Comparison of ENCODE assay signal across 8 cellular contexts in the genomic region with DNA sequence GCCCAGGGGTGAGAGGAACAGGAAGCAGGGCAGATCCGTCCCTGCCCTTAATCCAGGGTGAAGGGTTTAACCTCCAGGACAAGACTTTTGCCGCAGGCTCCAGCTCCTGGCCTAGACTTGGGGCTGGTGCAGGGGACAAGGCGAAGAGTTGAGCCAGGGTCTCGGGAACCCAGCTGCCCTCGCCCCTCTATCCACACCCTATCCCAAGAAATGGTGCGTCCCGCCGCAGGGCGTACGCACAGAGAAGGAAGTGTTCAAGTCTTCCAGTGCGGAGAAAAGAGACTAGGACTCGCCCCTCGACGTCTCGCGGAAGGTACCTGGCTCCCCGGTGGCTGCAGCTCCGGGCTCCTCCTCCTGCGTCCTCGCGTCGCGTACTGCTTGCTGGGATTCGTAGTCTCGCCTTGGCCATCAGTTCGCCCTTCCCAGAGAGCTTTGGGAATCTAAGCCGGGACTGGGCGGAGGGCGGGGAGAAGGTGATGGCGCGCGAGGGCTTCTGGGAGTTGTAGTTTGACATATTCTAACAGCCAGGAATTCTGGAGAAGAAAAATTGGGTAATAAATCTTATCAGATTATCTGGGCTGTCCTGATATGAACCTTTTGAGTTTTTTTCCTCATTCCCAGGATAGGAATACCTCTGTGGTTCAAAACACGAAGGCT. TPM values are rescaled to one million over a fixed set of nuclear protein-coding genes. Genes with fewer than 3 reads are reported as not detected.
DNase-seq lines count a peak whose midpoint lies in the region; ATAC-seq, FAIRE-seq and TF ChIP-seq lines count a peak whose summit lies in the region.

A gene with protein sequence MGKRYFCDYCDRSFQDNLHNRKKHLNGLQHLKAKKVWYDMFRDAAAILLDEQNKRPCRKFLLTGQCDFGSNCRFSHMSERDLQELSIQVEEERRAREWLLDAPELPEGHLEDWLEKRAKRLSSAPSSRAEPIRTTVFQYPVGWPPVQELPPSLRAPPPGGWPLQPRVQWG (minus strand): TSS at position 376 of the 657 bp plus-strand sequence. CDS start 18,463 bp downstream, outside the sequence.

- intact Hi-C loops in natural killer cell (cut with micrococcal nuclease): loop anchor here (10.0 kb wide), 1 partner anchor 162 kb away; the partner anchor contains the start of gene NF2

- H3K4me1 Mint-ChIP-seq in natural killer cell: peaks cover 34 to 37% of the 10 kb centered on the region in 2 donors

- peak; percentile 90 to 95 (median 93) for ATAC-seq in natural killer cell

- H3K27me3 Mint-ChIP-seq in natural killer cell (ENCODE audit: low read depth in 2 of 2): no peaks in the 10 kb centered on the region

- peak; percentile 65 for TF ChIP-seq POLR2A in H54 (IDR thresholded peaks at IDR 0.05; ENCODE audit: low read depth, low read length)

- DNase-seq in EH (ENCODE audit: low read depth) (peak; percentile 98), H54 (ENCODE audit: insufficient read length, low spot score) (peak; percentile 91), M059J (ENCODE audit: low read depth) (peak; percentile 96), SHP77 (lab: John Stamatoyannopoulos, UW) (peak; percentile 91 to 97), fibroblast of peridontal ligament (ENCODE audit: extremely low read depth) (peak; percentile 95), natural killer cell (peak; percentile 73)
- DNase-seq in activated effector memory CD4-positive, alpha-beta T cell treated with Interleukin-2 at 50 U/mL for 16 hours: peak; percentile 88
- DNase-seq in stimulated activated naive CD4-positive, alpha-beta T cell treated with Interleukin-2 at 50 U/mL for 16 hours (lab: John Stamatoyannopoulos, UW): peak; percentile 92

- peak within 1 kb of the TSS; percentile 93 to 99 for H3K27ac Mint-ChIP-seq in natural killer cell

- no peaks in the 10 kb centered on the region for H3K9me3 Mint-ChIP-seq in natural killer cell

- H3K36me3 Mint-ChIP-seq in natural killer cell: no peaks in the 10 kb centered on the region

- peak within 1 kb of the TSS; percentile 95 for H3K4me3 Mint-ChIP-seq in natural killer cell

- TF ChIP-seq CTCF in natural killer cell (IDR thresholded peaks at IDR 0.05): no peak

- peak; percentile 41 for FAIRE-seq in H54 (lab: Jason Lieb, UNC)

RNA-seq across cellular contexts. Expression of the gene that starts here (rescaled TPM):
- 19.4 and 27.5 TPM in 2 replicates for total RNA-seq in M059J (2014; rRNA removed; shearing (Covaris generic))
- total RNA-seq in natural killer cell: 10 to 100 TPM; 15.9 to 20.0 (median 16.0) TPM

Comparison
In these comparisons a context has a peak if more than half of its experiments do, and no peak if none do; other contexts are left out.
1. Peak in every context shown above with its lines: DNase-seq and ATAC-seq.